In the genomic region with DNA sequence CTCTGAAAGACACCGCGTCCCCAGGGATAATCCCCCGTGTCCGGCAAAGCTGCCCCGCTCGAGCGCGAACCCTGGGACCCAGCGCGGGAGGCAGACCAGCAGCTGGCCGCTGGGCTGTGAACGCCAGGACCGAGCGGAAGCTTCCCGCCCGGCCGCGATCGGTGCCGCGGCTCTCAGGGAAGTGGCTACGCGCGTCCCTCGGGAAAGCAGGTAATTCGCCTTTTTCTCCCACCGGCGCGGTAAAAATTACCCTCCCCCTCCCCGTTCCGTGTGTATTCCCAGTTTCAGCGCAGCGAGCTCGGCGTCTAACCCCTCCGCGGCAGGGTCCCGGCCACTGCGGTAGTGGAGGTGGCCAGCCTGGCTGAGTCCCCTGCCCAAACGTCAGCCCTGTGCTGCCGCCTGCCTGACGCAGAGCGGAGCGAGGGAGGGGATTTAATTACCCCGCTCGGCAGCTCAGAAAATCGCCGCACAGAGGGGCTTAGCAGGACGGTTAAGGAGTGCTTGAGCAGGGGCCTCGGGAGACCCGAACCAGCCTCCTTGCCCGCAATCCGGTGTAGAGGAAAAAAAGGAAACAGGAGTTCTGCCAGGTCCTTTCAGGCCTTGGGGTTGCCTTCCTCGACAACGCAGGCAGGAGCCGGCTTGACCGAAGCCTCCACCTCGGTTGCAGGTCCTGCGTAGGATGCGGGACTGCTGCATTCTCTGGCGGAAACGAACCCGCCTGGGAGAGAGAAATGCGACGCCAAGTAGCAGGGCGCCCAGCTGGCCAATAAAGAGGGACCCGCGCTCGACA, we compare ENCODE assay signal across 8 cellular contexts. TPM values are rescaled to one million over a fixed set of nuclear protein-coding genes. Genes with fewer than 3 reads are reported as not detected.
DNase-seq lines count a peak whose midpoint lies in the region; ATAC-seq and TF ChIP-seq lines count a peak whose summit lies in the region.

No MANE protein-coding gene starts in this region.

- H3K9me3 ChIP-seq in HUES48 (ENCODE audit: control insufficient read depth, insufficient read depth, low read length) = no peaks in the 10 kb centered on the region

- peak; percentile 14; the same call in 1 of the 2 replicates for TF ChIP-seq CTCF in C4-2B (conservative IDR thresholded peaks at IDR 0.05)

- peaks cover 37% of the 10 kb centered on the region for H3K4me1 Mint-ChIP-seq in activated T-cell treated with anti-CD3 and anti-CD28 coated beads, Interleukin-2, amount 50 U/mL, for 4 hours (ENCODE audit: low read depth)

- peak overlapping the region; percentile 74 for H3K4me3 Mint-ChIP-seq in activated T-cell treated with anti-CD3 and anti-CD28 coated beads, Interleukin-2, amount 50 U/mL, for 4 hours

- H3K27me3 ChIP-seq in HUES48 (ENCODE audit: control insufficient read depth, insufficient read depth, low read length) = peaks cover 100% of the 10 kb centered on the region
- H3K27me3 ChIP-seq in rectal smooth muscle tissue (ENCODE audit: control insufficient read depth, insufficient read depth, low read length) = peaks cover 74% of the 10 kb centered on the region

- H3K4me1 ChIP-seq in HUES48 (ENCODE audit: control insufficient read depth, insufficient read depth, low read length) (peaks cover 32% of the 10 kb centered on the region), rectal smooth muscle tissue (ENCODE audit: control insufficient read depth, insufficient read depth, low read length) (peaks cover 8% of the 10 kb centered on the region)

- no peaks in the 10 kb centered on the region for H3K36me3 Mint-ChIP-seq in activated T-cell treated with anti-CD3 and anti-CD28 coated beads, Interleukin-2, amount 50 U/mL, for 4 hours (ENCODE audit: insufficient read depth)

- H3K4me3 ChIP-seq in HUES48 (ENCODE audit: low read depth, low read length) = peak overlapping the region; percentile 58
- H3K4me3 ChIP-seq in rectal smooth muscle tissue (ENCODE audit: low read length) = peak overlapping the region; percentile 63

- no peak for DNase-seq in activated T-cell treated with anti-CD3 and anti-CD28 coated beads, Interleukin-2, amount 50 U/mL, for 4 hours
- DNase-seq in cardiac septum (ENCODE audit: low spot score) = peak; percentile 70
- no peak for DNase-seq in amygdala (lab: John Stamatoyannopoulos, UW)

- intact Hi-C loops in cardiac septum (cut with DNase I) = loop anchor here (2.0 kb wide), 1 partner anchor 65 kb away; no protein-coding TSS in a partner anchor

- H3K9ac ChIP-seq in HUES48 (ENCODE audit: low read depth, low read length) (no peak overlapping the region), rectal smooth muscle tissue (ENCODE audit: low read length) (no peak overlapping the region)

- H3K36me3 ChIP-seq in HUES48 (ENCODE audit: control insufficient read depth, insufficient read depth, low read length) (no peaks in the 10 kb centered on the region), rectal smooth muscle tissue (ENCODE audit: control insufficient read depth, insufficient read depth, low read length) (no peaks in the 10 kb centered on the region)

- ATAC-seq in activated T-cell treated with anti-CD3 and anti-CD28 coated beads, Interleukin-2, amount 50 U/mL, for 4 hours = no peak
- ATAC-seq in GM21360 (IDR thresholded peaks at IDR 0.05; ENCODE audit: unreplicated experiment) (no peak), HG02884 (IDR thresholded peaks at IDR 0.05; ENCODE audit: unreplicated experiment) (no peak)

- H3K27me3 Mint-ChIP-seq in activated T-cell treated with anti-CD3 and anti-CD28 coated beads, Interleukin-2, amount 50 U/mL, for 4 hours (ENCODE audit: low read depth) = peaks cover 71% of the 10 kb centered on the region

- H3K27ac ChIP-seq in C4-2B (peak overlapping the region; percentile 99), HUES48 (ENCODE audit: low read depth, low read length) (no peak overlapping the region), rectal smooth muscle tissue (ENCODE audit: low read depth, low read length) (no peak overlapping the region)

- no peaks in the 10 kb centered on the region for H3K9me3 Mint-ChIP-seq in activated T-cell treated with anti-CD3 and anti-CD28 coated beads, Interleukin-2, amount 50 U/mL, for 4 hours

RNA-seq across cellular contexts. Expression of gene GATA2, which starts 2.9 kb away (rescaled TPM):
- 10 to 100 TPM in 2 of 3 donors, 1 to 10 TPM in 1; 2.3 to 13.7 (median 12.2) TPM for total RNA-seq in activated T-cell treated with anti-CD3 and anti-CD28 coated beads, Interleukin-2, amount 50 U/mL, for 4 hours
- total RNA-seq in cardiac septum = 15.6 TPM

RNA-seq across cellular contexts. Expression of gene DNAJB8, which starts 23.4 kb away (rescaled TPM):
- total RNA-seq in activated T-cell treated with anti-CD3 and anti-CD28 coated beads, Interleukin-2, amount 50 U/mL, for 4 hours = not detected
- not detected for total RNA-seq in cardiac septum
